In genomic region chr13:88592105-88592504, GRCh38 we compare ENCODE assay signal across 14 cellular contexts.
DNase-seq lines count a peak whose midpoint lies in the region; ATAC-seq and TF ChIP-seq lines count a peak whose summit lies in the region.
"Had no signal": no experiment of that assay in that cellular context is flagged by ENCODE, and none has a peak within 500 bp of the region (broad histone marks: within the 10 kb centered on the region; RNA-seq: fewer than 3 reads in every experiment).

No MANE protein-coding gene starts in this region.

- no peak for TF ChIP-seq POLR2A in heart left ventricle (IDR thresholded peaks at IDR 0.05)

- H2BK12ac ChIP-seq in mesenchymal stem cell (ENCODE audit: low read length in 2 of 2): no peak overlapping the region

- DNase-seq in chondrocyte (ENCODE audit: low spot score): peak; percentile 29
- no peak for DNase-seq in mesenchymal stem cell
- DNase-seq in heart left ventricle: no peak
- DNase-seq: Calu3; CD8-positive, alpha-beta T cell; GM23248 had no signal

- no peak overlapping the region for H2AFZ ChIP-seq in mesenchymal stem cell (ENCODE audit: low read depth, low read length)
- H2AFZ ChIP-seq: GM23248 had no signal

- H2AK5ac ChIP-seq in mesenchymal stem cell (ENCODE audit: low read length, severe bottlenecking): no peak overlapping the region

- H3K14ac ChIP-seq in mesenchymal stem cell (ENCODE audit: low read length in 2 of 2): no peak overlapping the region

- H3K9me3 ChIP-seq in mesenchymal stem cell (ENCODE audit: control insufficient read depth, low read length) (peaks cover 35% of the 10 kb centered on the region), heart left ventricle (peaks cover 0 to 34% (median 7%) of the 10 kb centered on the region in 12 donors)
- H3K9me3 ChIP-seq: HAP-1 had no signal

- no peak overlapping the region for H4K91ac ChIP-seq in mesenchymal stem cell (ENCODE audit: low read length)

- H3K79me1 ChIP-seq in mesenchymal stem cell (replicated peaks; ENCODE audit: low read length, poor library complexity, severe bottlenecking): no peaks in the 10 kb centered on the region

- no peak overlapping the region for H3K4me2 ChIP-seq in mesenchymal stem cell (ENCODE audit: low read length, poor library complexity, severe bottlenecking)
- H3K4me2 ChIP-seq: BLaER1 treated with 17β-estradiol and CSF1 and Interleukin-3, amounts not matched to agents 10 nM and 100 nM had no signal

- no peaks in the 10 kb centered on the region for H3K36me3 ChIP-seq in mesenchymal stem cell (ENCODE audit: control insufficient read depth in 1 of 2, insufficient read depth in 2 of 2, low read depth in 1 of 2, low read length in 2 of 2)
- H3K36me3 ChIP-seq in heart left ventricle: no peaks in the 10 kb centered on the region
- H3K36me3 ChIP-seq: BLaER1 treated with 17β-estradiol and CSF1 and Interleukin-3, amounts not matched to agents 10 nM and 100 nM; HAP-1 had no signal

- no peak overlapping the region for H3K27ac Mint-ChIP-seq in chondrocyte (ENCODE audit: unreplicated experiment)
- H3K27ac Mint-ChIP-seq: B cell; CD8-positive, alpha-beta T cell; IgD-negative memory B cell had no signal

- H3K4me1 ChIP-seq in mesenchymal stem cell (ENCODE audit: control insufficient read depth, insufficient read depth, low read depth, low read length) (peaks cover 2% of the 10 kb centered on the region), heart left ventricle (no peaks in the 10 kb centered on the region)
- H3K4me1 ChIP-seq: BLaER1 treated with 17β-estradiol and CSF1 and Interleukin-3, amounts not matched to agents 10 nM and 100 nM; HAP-1 had no signal

- H2BK15ac ChIP-seq in mesenchymal stem cell (ENCODE audit: low read depth, poor library complexity, severe bottlenecking): no peak overlapping the region

- intact Hi-C loops in heart left ventricle (cut with DNase I): no loop called here

- H3K27me3 ChIP-seq in mesenchymal stem cell (ENCODE audit: control insufficient read depth in 1 of 2, insufficient read depth in 1 of 2, low read length in 2 of 2): no peaks in the 10 kb centered on the region
- no peaks in the 10 kb centered on the region for H3K27me3 ChIP-seq in heart left ventricle
- H3K27me3 ChIP-seq: BLaER1 treated with 17β-estradiol and CSF1 and Interleukin-3, amounts not matched to agents 10 nM and 100 nM had no signal

- peaks cover 32% of the 10 kb centered on the region for H3K9me3 Mint-ChIP-seq in chondrocyte (ENCODE audit: low read depth)

- H3K4me3 Mint-ChIP-seq in chondrocyte (ENCODE audit: unreplicated experiment): no peak overlapping the region
- H3K4me3 Mint-ChIP-seq: B cell; CD8-positive, alpha-beta T cell; IgD-negative memory B cell had no signal

- no peak overlapping the region for H2BK120ac ChIP-seq in mesenchymal stem cell (ENCODE audit: low read depth, low read length)

- no peaks in the 10 kb centered on the region for H3K4me1 Mint-ChIP-seq in chondrocyte (ENCODE audit: low read depth)
- H3K4me1 Mint-ChIP-seq: B cell, IgD-negative memory B cell had no signal

- no peak overlapping the region for H3K4me3 ChIP-seq in mesenchymal stem cell (ENCODE audit: insufficient read depth in 1 of 2, low read depth in 1 of 2, low read length in 2 of 2)
- H3K4me3 ChIP-seq in heart left ventricle: no peak overlapping the region
- H3K4me3 ChIP-seq: BLaER1 treated with 17β-estradiol and CSF1 and Interleukin-3, amounts not matched to agents 10 nM and 100 nM; GM23248; HAP-1 had no signal

- H4K8ac ChIP-seq in mesenchymal stem cell (ENCODE audit: low read length): peak overlapping the region; percentile 55

- H3K36me3 Mint-ChIP-seq in chondrocyte (ENCODE audit: low read depth): peaks cover 3% of the 10 kb centered on the region
- H3K36me3 Mint-ChIP-seq: CD8-positive, alpha-beta T cell; IgD-negative memory B cell had no signal

- ATAC-seq in esophagus mucosa (peak; percentile 68), heart left ventricle (no peak), GM18511 (IDR thresholded peaks at IDR 0.05; ENCODE audit: unreplicated experiment) (no peak), HG02642 (IDR thresholded peaks at IDR 0.05; ENCODE audit: poor library complexity, unreplicated experiment) (no peak)
- ATAC-seq: CD8-positive, alpha-beta T cell; HepG2 had no signal

- WGBS in mesenchymal stem cell: 89% methylated on average over 1 of the region's 1 CpG
- 65 to 88% (median 75%) methylated on average over 1 of the region's 1 CpG for WGBS in heart left ventricle, 4 donors

- H3K18ac ChIP-seq in mesenchymal stem cell (ENCODE audit: low read depth in 1 of 2, low read length in 2 of 2): no peak overlapping the region

- TF ChIP-seq CTCF in chondrocyte (IDR thresholded peaks at IDR 0.05) (no peak), heart left ventricle (IDR thresholded peaks at IDR 0.05) (no peak)

- no peak overlapping the region for H3K27ac ChIP-seq in mesenchymal stem cell (ENCODE audit: low read length, poor library complexity, severe bottlenecking)
- no peak overlapping the region for H3K27ac ChIP-seq in heart left ventricle
- H3K27ac ChIP-seq: BLaER1 treated with 17β-estradiol and CSF1 and Interleukin-3, amounts not matched to agents 10 nM and 100 nM; GM23248 had no signal

- no peak overlapping the region for H3K9ac ChIP-seq in mesenchymal stem cell (ENCODE audit: low read length)
- H3K9ac ChIP-seq: BLaER1 treated with 17β-estradiol and CSF1 and Interleukin-3, amounts not matched to agents 10 nM and 100 nM; GM23248 had no signal

- H3K4ac ChIP-seq in mesenchymal stem cell (ENCODE audit: low read depth in 1 of 2, low read length in 2 of 2): no peak overlapping the region

- H3K27me3 Mint-ChIP-seq in chondrocyte (ENCODE audit: low read depth): no peaks in the 10 kb centered on the region
- H3K27me3 Mint-ChIP-seq: B cell, IgD-negative memory B cell had no signal

- H3K23ac ChIP-seq in mesenchymal stem cell (ENCODE audit: low read length in 2 of 2): no peak overlapping the region

- no peak overlapping the region for H2BK5ac ChIP-seq in mesenchymal stem cell (ENCODE audit: low read depth, low read length, poor library complexity, severe bottlenecking)
